Comparison of ENCODE assay signal across 8 cellular contexts in genomic region chr9:132877818-132878694, GRCh38. TPM values are rescaled to one million over a fixed set of nuclear protein-coding genes. Genes with fewer than 3 reads are reported as not detected.
DNase-seq lines count a peak whose midpoint lies in the region; ATAC-seq, FAIRE-seq and TF ChIP-seq lines count a peak whose summit lies in the region.

AK8 (minus strand) TSS chr9:132878284; CDS start chr9:132878255, 29 bp downstream.

- H3K27ac Mint-ChIP-seq in WTC11, result no peak within 1 kb of the TSS

- H3K27ac ChIP-seq in DOHH2 (ENCODE audit: low read depth, low read length), result no peak within 1 kb of the TSS
- H3K27ac ChIP-seq in GM23248, result peak within 1 kb of the TSS; percentile 67
- H3K27ac ChIP-seq in small intestine (ENCODE audit: low read depth in 1 of 2, low read length in 1 of 2), result peak within 1 kb of the TSS in 1 of 2 donors; percentile 75

- CTCF ChIA-PET in WTC11 (lab: Charles Lee), result interaction anchor here (0.8 to 2.4 kb wide), 9 partner anchors 24 to 1324 kb away, joined by 3 to 17 read pairs (median 3); partner anchors contain the start of gene CFAP77

- H3K79me2 ChIP-seq in DOHH2 (ENCODE audit: control insufficient read depth, low read length), result no peaks in the 10 kb centered on the region
- no peaks in the 10 kb centered on the region for H3K79me2 ChIP-seq in GM23248 (ENCODE audit: insufficient read depth)

- H3K4me1 ChIP-seq in DOHH2 (ENCODE audit: control insufficient read depth, low read length), result peaks cover 18% of the 10 kb centered on the region
- H3K4me1 ChIP-seq in GM23248 (ENCODE audit: insufficient read depth), result no peaks in the 10 kb centered on the region
- H3K4me1 ChIP-seq in small intestine (ENCODE audit: control insufficient read depth in 2 of 2, insufficient read depth in 1 of 2, low read depth in 1 of 2, low read length in 1 of 2), result no peaks in the 10 kb centered on the region

- in situ Hi-C loops in GM23248 (cut with MboI), result no loop called here

- no peak for FAIRE-seq in bronchial epithelial cell (lab: Jason Lieb, UNC)
- FAIRE-seq in small intestine (lab: Jason Lieb, UNC), result no peak

- H2AFZ ChIP-seq in GM23248, result peak within 1 kb of the TSS; percentile 94

- peak within 1 kb of the TSS; percentile 98 for H3K4me2 ChIP-seq in DOHH2 (ENCODE audit: low read length)
- H3K4me2 ChIP-seq in GM23248 (ENCODE audit: unreplicated experiment), result peak within 1 kb of the TSS; percentile 91

- H3K36me3 Mint-ChIP-seq in WTC11, result no peaks in the 10 kb centered on the region

- WGBS in GM23248 (ENCODE audit: low coverage in 1 of 2, low lambda C conversion rate in 2 of 2, missing lambda C conversion rate in 2 of 2), 2 experiments, result 1 to 2% methylated on average over 59 to 71 of the region's 89 CpGs
- 1% methylated on average over 70 to 89 of the region's 89 CpGs for whole genome bisulfite sequencing in small intestine, 3 donors

- TF ChIP-seq CTCF in DOHH2 (IDR thresholded peaks at IDR 0.05; ENCODE audit: low read depth, low read length, poor library complexity, severe bottlenecking), result no peak
- TF ChIP-seq CTCF in WTC11 (IDR thresholded peaks at IDR 0.05), result no peak
- TF ChIP-seq CTCF in bronchial epithelial cell (IDR thresholded peaks at IDR 0.05; ENCODE audit: insufficient read depth, low read length, severe bottlenecking), result no peak

- peak; percentile 69 for ATAC-seq in WTC11

- H3K9me2 ChIP-seq in DOHH2 (replicated peaks; ENCODE audit: control insufficient read depth, low read length) (no peaks in the 10 kb centered on the region), GM23248 (ENCODE audit: insufficient read depth) (no peaks in the 10 kb centered on the region)

- H3K36me3 ChIP-seq in DOHH2 (ENCODE audit: control insufficient read depth, low read length) (0 out of 2 replicates have a peak, but pooled peaks cover 2% of the 10 kb centered on the region), GM23248 (ENCODE audit: low read depth) (no peaks in the 10 kb centered on the region), bronchial epithelial cell (ENCODE audit: control insufficient read depth, insufficient read depth, low read length) (no peaks in the 10 kb centered on the region), small intestine (ENCODE audit: control insufficient read depth in 2 of 2, insufficient read depth in 2 of 2, low read length in 2 of 2) (no peaks in the 10 kb centered on the region)

- DNase-seq in GM23248, result peak; percentile 90
- DNase-seq in NCI-H1105 (lab: John Stamatoyannopoulos, UW), result peak; percentile 54
- peak; percentile 77 for DNase-seq in WTC11 (ENCODE audit: low spot score)
- no peak for DNase-seq in bronchial epithelial cell (ENCODE audit: low read depth)
- DNase-seq in iPS-NIHi7 (ENCODE audit: extremely low spot score), result peak; percentile 98
- DNase-seq in small intestine, result peak; percentile 50
- DNase-seq in amniotic stem cell (lab: John Stamatoyannopoulos, UW), result no peak

- H4K20me1 ChIP-seq in DOHH2 (ENCODE audit: control insufficient read depth, insufficient read depth, low read depth, low read length) (no peaks in the 10 kb centered on the region), GM23248 (ENCODE audit: insufficient read depth) (no peaks in the 10 kb centered on the region)

- H3K9ac ChIP-seq in GM23248, result peak within 1 kb of the TSS; percentile 98

- H3K9me3 Mint-ChIP-seq in WTC11, result no peaks in the 10 kb centered on the region

- H3K27me3 Mint-ChIP-seq in WTC11 (ENCODE audit: low read depth), result peaks cover 42% of the 10 kb centered on the region

- POLR2A ChIA-PET in WTC11 (lab: Charles Lee), result interaction anchor here (0.7 kb wide), 1 partner anchor 767 kb away, joined by 3 read pairs; no protein-coding TSS in a partner anchor

- H3K4me3 Mint-ChIP-seq in WTC11, result peak within 1 kb of the TSS; percentile 74

- H3K4me3 ChIP-seq in DOHH2 (ENCODE audit: low read length) (peak within 1 kb of the TSS; percentile 99), GM23248 (peak within 1 kb of the TSS; percentile 97), bronchial epithelial cell (ENCODE audit: low read depth, low read length) (peak within 1 kb of the TSS; percentile 93), small intestine (ENCODE audit: low read depth in 1 of 2, low read length in 2 of 2) (peak within 1 kb of the TSS; percentile 87 to 91)

- no peaks in the 10 kb centered on the region for H3K27me3 ChIP-seq in DOHH2 (ENCODE audit: control insufficient read depth, low read length)
- H3K27me3 ChIP-seq in GM23248 (replicated peaks; ENCODE audit: insufficient read depth), result no peaks in the 10 kb centered on the region
- no peaks in the 10 kb centered on the region for H3K27me3 ChIP-seq in bronchial epithelial cell (ENCODE audit: control insufficient read depth, insufficient read depth, low read length)
- no peaks in the 10 kb centered on the region for H3K27me3 ChIP-seq in small intestine (ENCODE audit: control insufficient read depth in 2 of 2, insufficient read depth in 2 of 2, low read length in 2 of 2)

- peaks cover 11% of the 10 kb centered on the region for H3F3A ChIP-seq in DOHH2 (ENCODE audit: control insufficient read depth, insufficient read depth)
- H3F3A ChIP-seq in GM23248 (ENCODE audit: insufficient read depth), result peaks cover 12% of the 10 kb centered on the region; the same call in 1 of the 2 replicates

- H3K9me3 ChIP-seq in DOHH2 (ENCODE audit: control insufficient read depth, insufficient read depth, low read length), result no peaks in the 10 kb centered on the region
- no peaks in the 10 kb centered on the region for H3K9me3 ChIP-seq in GM23248 (ENCODE audit: low read depth)
- no peaks in the 10 kb centered on the region for H3K9me3 ChIP-seq in small intestine (ENCODE audit: control insufficient read depth, low read depth)

- H3K4me1 Mint-ChIP-seq in WTC11, result 0 out of 2 replicates have a peak, but pooled peaks cover 3% of the 10 kb centered on the region

TF ChIP-seq in WTC11, 78 proteins besides CTCF, POLR2A, EP300 and RAD21 (continues in another document):
- TF ChIP-seq TP53 (CRISPR knock-in tag; IDR thresholded peaks at IDR 0.05) (no peak), E2F5 (CRISPR knock-in tag; IDR thresholded peaks at IDR 0.05) (0 out of 2 replicates have a peak, but pooled peaks have one; percentile 38), HMGXB4 (CRISPR knock-in tag; IDR thresholded peaks at IDR 0.05) (peak; percentile 40; the same call in 1 of the 2 replicates), MAX (CRISPR knock-in tag; IDR thresholded peaks at IDR 0.05) (peak; percentile 61; the same call in 1 of the 2 replicates), PRDM15 (CRISPR knock-in tag; IDR thresholded peaks at IDR 0.05) (no peak), CREM (CRISPR knock-in tag; IDR thresholded peaks at IDR 0.05) (peak; percentile 99), KAT7 (CRISPR knock-in tag; IDR thresholded peaks at IDR 0.05; ENCODE audit: borderline replicate concordance) (no peak), ZNF121 (CRISPR knock-in tag; IDR thresholded peaks at IDR 0.05) (peak; percentile 100)

RNA-seq across cellular contexts. Expression of gene AK8, which starts in this region (rescaled TPM):
- 0.32 and 1.0 TPM in 2 replicates for total RNA-seq in GM23248 (2014; rRNA removed; shearing (Covaris generic))
- 0.22 and 0.89 TPM in 2 replicates for polyA plus RNA-seq in GM23248 (2016; fragmentation: Nextera tagmentation; extraction: Ambion mirVana)
- 0.27 to 0.50 TPM (median 0.48 TPM) in 3 replicates for total RNA-seq in WTC11 (2021)
- 0.26 TPM in 1 of 2 replicates, not detected in the other for total RNA-seq in bronchial epithelial cell
- under 1 TPM in 1 of 3 donors, not detected in 2; 0.09 TPM for polyA plus RNA-seq in small intestine

Comparison
In these comparisons a context has a peak if more than half of its experiments do, and no peak if none do; other contexts are left out.
1. Peak in DNase-seq and ATAC-seq in WTC11; RNA of the gene not detected or under 1 TPM.
2. Peak in DNase-seq and H3K4me3 ChIP-seq in small intestine; RNA of the gene not detected or under 1 TPM.
3. DNase-seq: peak in GM23248 (single experiment), NCI-H1105 (single experiment) and iPS-NIHi7 (single experiment); none in bronchial epithelial cell (single experiment) and amniotic stem cell (single experiment).
4. Peak in every context shown above with its lines, with median percentiles within 50 percentile points of each other: H3K4me3 ChIP-seq.